In genomic region chr2:229270551-229271410, GRCh38 we compare ENCODE assay signal across 8 cellular contexts. TPM values are rescaled to one million over a fixed set of nuclear protein-coding genes. Genes with fewer than 3 reads are reported as not detected.
DNase-seq lines count a peak whose midpoint lies in the region; ATAC-seq and TF ChIP-seq lines count a peak whose summit lies in the region.

A gene with protein sequence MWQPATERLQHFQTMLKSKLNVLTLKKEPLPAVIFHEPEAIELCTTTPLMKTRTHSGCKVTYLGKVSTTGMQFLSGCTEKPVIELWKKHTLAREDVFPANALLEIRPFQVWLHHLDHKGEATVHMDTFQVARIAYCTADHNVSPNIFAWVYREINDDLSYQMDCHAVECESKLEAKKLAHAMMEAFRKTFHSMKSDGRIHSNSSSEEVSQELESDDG (minus strand): TSS chr2:229271287. CDS start chr2:229271043, 244 bp downstream.

- ATAC-seq in esophagus mucosa = peak; percentile 67
- no peak for ATAC-seq in activated CD8-positive, alpha-beta memory T cell treated with anti-CD3 and anti-CD28 coated beads, Interleukin-2, amount 10 ng/mL, durations not matched to agents 7 days and 5 days
- ATAC-seq in HG03439 (IDR thresholded peaks at IDR 0.05; ENCODE audit: unreplicated experiment) = no peak

- no peak for TF ChIP-seq CTCF in Calu3 (IDR thresholded peaks at IDR 0.05; ENCODE audit: unreplicated experiment)

- peak within 1 kb of the TSS; percentile 1 for H3K27ac ChIP-seq in muscle layer of colon (ENCODE audit: low read depth, low read length)

- DNase-seq in Calu3 (peak; percentile 41), NCI-H2196 treated with DMSO at 0.1 percent for 48 hours (lab: John Stamatoyannopoulos, UW; ENCODE audit: unreplicated experiment) (peak; percentile 26), KBM-7 (no peak)
- DNase-seq in activated CD8-positive, alpha-beta memory T cell treated with anti-CD3 and anti-CD28 coated beads, Interleukin-2, amount 10 ng/mL, durations not matched to agents 7 days and 5 days = no peak
- no peak for DNase-seq in activated naive CD4-positive, alpha-beta T cell treated with anti-CD3 and anti-CD28 coated beads for 36 hours

- in situ Hi-C loops in KBM-7 (cut with MboI; ENCODE audit: low pct_unique_long_range_greater_than_20kb, low sequenced_read_pairs) = no loop called here

- intact Hi-C loops in Calu3 (cut with micrococcal nuclease; ENCODE audit: unreplicated experiment) = loop anchor here (5.0 kb wide), 3 partner anchors 317 to 588 kb away; partner anchors contain the start of gene DNER
- intact Hi-C loops in activated naive CD4-positive, alpha-beta T cell treated with anti-CD3 and anti-CD28 coated beads for 36 hours (cut with micrococcal nuclease) = loop anchor here (5.0 kb wide), 1 partner anchor 1223 kb away; no protein-coding TSS in a partner anchor

- BruUV-seq in Calu3 (replicated peaks; lab: Mats Ljungman, UMichigan) = no TSS peak

- peaks cover 24% of the 10 kb centered on the region for H3K4me1 ChIP-seq in muscle layer of colon (ENCODE audit: insufficient read depth, low read length)

- H3K4me3 ChIP-seq in muscle layer of colon (ENCODE audit: low read depth in 1 of 2, low read length in 2 of 2) = peak within 1 kb of the TSS; percentile 61 to 68

- H3K27me3 Mint-ChIP-seq in Calu3 (ENCODE audit: unreplicated experiment) = peaks cover 49% of the 10 kb centered on the region
- H3K27me3 Mint-ChIP-seq in activated CD8-positive, alpha-beta memory T cell treated with anti-CD3 and anti-CD28 coated beads, Interleukin-2, amount 10 ng/mL, durations not matched to agents 7 days and 5 days = peaks cover 26% of the 10 kb centered on the region
- peaks cover 30% of the 10 kb centered on the region for H3K27me3 Mint-ChIP-seq in activated naive CD4-positive, alpha-beta T cell treated with anti-CD3 and anti-CD28 coated beads for 36 hours (ENCODE audit: low read depth)

- no peaks in the 10 kb centered on the region for H3K9me3 Mint-ChIP-seq in Calu3 (ENCODE audit: low read depth, unreplicated experiment)
- no peaks in the 10 kb centered on the region for H3K9me3 Mint-ChIP-seq in activated CD8-positive, alpha-beta memory T cell treated with anti-CD3 and anti-CD28 coated beads, Interleukin-2, amount 10 ng/mL, durations not matched to agents 7 days and 5 days (ENCODE audit: low read depth)
- no peaks in the 10 kb centered on the region for H3K9me3 Mint-ChIP-seq in activated naive CD4-positive, alpha-beta T cell treated with anti-CD3 and anti-CD28 coated beads for 36 hours

- CTCF ChIA-PET in Calu3 (lab: Charles Lee) = interaction anchor here (0.6 kb wide), 1 partner anchor 12 kb away, joined by 9 read pairs; no protein-coding TSS in a partner anchor
- CTCF ChIA-PET in activated CD8-positive, alpha-beta memory T cell treated with anti-CD3 and anti-CD28 coated beads, Interleukin-2, amount 10 ng/mL, durations not matched to agents 7 days and 5 days (lab: Charles Lee) = no interaction called here
- CTCF ChIA-PET in activated naive CD4-positive, alpha-beta T cell treated with anti-CD3 and anti-CD28 coated beads for 36 hours (lab: Charles Lee) = no interaction called here

- no peaks in the 10 kb centered on the region for H3K27me3 ChIP-seq in muscle layer of colon (ENCODE audit: control insufficient read depth in 1 of 2, insufficient read depth in 2 of 2, low read length in 2 of 2)

- H3K9ac ChIP-seq in muscle layer of colon (ENCODE audit: low read length) = peak within 1 kb of the TSS; percentile 47

- H3K36me3 Mint-ChIP-seq in Calu3 (ENCODE audit: insufficient read depth, unreplicated experiment) = peaks cover 6% of the 10 kb centered on the region
- no peaks in the 10 kb centered on the region for H3K36me3 Mint-ChIP-seq in activated CD8-positive, alpha-beta memory T cell treated with anti-CD3 and anti-CD28 coated beads, Interleukin-2, amount 10 ng/mL, durations not matched to agents 7 days and 5 days
- H3K36me3 Mint-ChIP-seq in activated naive CD4-positive, alpha-beta T cell treated with anti-CD3 and anti-CD28 coated beads for 36 hours (ENCODE audit: low read depth) = no peaks in the 10 kb centered on the region

- no peaks in the 10 kb centered on the region for H3K9me3 ChIP-seq in muscle layer of colon (ENCODE audit: low read length)

- H3K36me3 ChIP-seq in muscle layer of colon (ENCODE audit: insufficient read depth, low read length) = no peaks in the 10 kb centered on the region

- peak within 1 kb of the TSS; percentile 73 for H3K4me3 Mint-ChIP-seq in Calu3 (ENCODE audit: low read depth, unreplicated experiment)
- H3K4me3 Mint-ChIP-seq in activated CD8-positive, alpha-beta memory T cell treated with anti-CD3 and anti-CD28 coated beads, Interleukin-2, amount 10 ng/mL, durations not matched to agents 7 days and 5 days = no peak within 1 kb of the TSS
- H3K4me3 Mint-ChIP-seq in activated naive CD4-positive, alpha-beta T cell treated with anti-CD3 and anti-CD28 coated beads for 36 hours = no peak within 1 kb of the TSS

- H3K27ac Mint-ChIP-seq in Calu3 (ENCODE audit: unreplicated experiment) = no peak within 1 kb of the TSS
- H3K27ac Mint-ChIP-seq in activated CD8-positive, alpha-beta memory T cell treated with anti-CD3 and anti-CD28 coated beads, Interleukin-2, amount 10 ng/mL, durations not matched to agents 7 days and 5 days = no peak within 1 kb of the TSS
- no peak within 1 kb of the TSS for H3K27ac Mint-ChIP-seq in activated naive CD4-positive, alpha-beta T cell treated with anti-CD3 and anti-CD28 coated beads for 36 hours

- peaks cover 22% of the 10 kb centered on the region for H3K4me1 Mint-ChIP-seq in Calu3 (ENCODE audit: low read depth, unreplicated experiment)
- no peaks in the 10 kb centered on the region for H3K4me1 Mint-ChIP-seq in activated CD8-positive, alpha-beta memory T cell treated with anti-CD3 and anti-CD28 coated beads, Interleukin-2, amount 10 ng/mL, durations not matched to agents 7 days and 5 days
- peaks cover 2% of the 10 kb centered on the region for H3K4me1 Mint-ChIP-seq in activated naive CD4-positive, alpha-beta T cell treated with anti-CD3 and anti-CD28 coated beads for 36 hours (ENCODE audit: low read depth)

RNA-seq across cellular contexts. Expression of the gene that starts here (rescaled TPM):
- total RNA-seq in Calu3 (2022) = 0.24 and 0.31 TPM in 2 replicates
- total RNA-seq in esophagus mucosa = 1.2 TPM
- total RNA-seq in activated CD8-positive, alpha-beta memory T cell treated with anti-CD3 and anti-CD28 coated beads, Interleukin-2, amount 10 ng/mL, durations not matched to agents 7 days and 5 days = not detected
- total RNA-seq in activated naive CD4-positive, alpha-beta T cell treated with anti-CD3 and anti-CD28 coated beads for 36 hours = not detected

Comparison
In these comparisons a context has a peak if more than half of its experiments do, and no peak if none do; other contexts are left out.
1. Peak in DNase-seq in Calu3; RNA of the gene not detected or under 1 TPM.